ENCODE assay signal across 1 cellular context in the genomic region with DNA sequence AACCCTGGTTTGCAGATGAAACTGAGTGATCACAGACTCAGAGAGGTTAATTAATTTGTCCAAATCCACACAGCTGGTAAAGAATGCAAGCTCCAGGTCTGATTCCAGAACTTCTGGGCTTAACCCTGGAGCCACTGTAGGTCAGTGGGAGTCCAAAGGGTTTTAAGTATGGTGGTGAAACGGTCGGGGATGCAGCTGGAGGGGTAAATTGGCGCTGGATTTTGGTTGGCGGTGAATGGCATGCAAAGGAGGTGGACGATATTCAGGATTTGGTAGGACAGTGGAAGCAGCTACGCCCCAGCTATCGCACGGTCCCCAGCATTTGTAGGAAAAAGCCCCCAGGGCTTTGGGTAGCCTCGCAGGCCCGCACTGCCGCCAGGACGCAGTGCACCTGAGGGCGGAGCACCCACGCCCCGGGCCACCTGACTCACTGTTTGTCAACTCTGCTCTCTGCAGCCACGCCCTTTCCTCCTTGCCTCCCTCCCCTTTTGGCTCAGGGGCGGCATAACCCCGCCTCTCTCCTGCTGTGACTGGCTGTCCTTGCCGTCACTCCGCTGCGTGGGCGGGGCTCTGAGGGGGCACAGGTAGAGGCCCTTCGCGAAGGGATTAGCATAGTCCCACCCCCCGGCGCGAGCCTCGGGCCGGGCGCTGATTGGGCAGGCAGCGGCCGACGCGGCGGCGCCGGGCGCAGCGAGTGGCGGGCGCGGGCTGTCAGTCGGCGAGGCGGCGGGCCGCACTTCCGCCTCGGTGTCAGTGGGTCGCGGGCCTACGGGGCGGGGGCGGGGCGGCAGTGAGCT.
TF ChIP-seq lines count a peak whose summit lies in the region.

A gene (plus strand): TSS at position 750 of the 797 bp plus-strand sequence. CDS start 17,664 bp downstream, outside the sequence.

TF ChIP-seq in HepG2, 621 proteins besides CTCF, POLR2A, EP300 and RAD21 (continued from another document and continues in another):
- TF ChIP-seq, protein P1, sequence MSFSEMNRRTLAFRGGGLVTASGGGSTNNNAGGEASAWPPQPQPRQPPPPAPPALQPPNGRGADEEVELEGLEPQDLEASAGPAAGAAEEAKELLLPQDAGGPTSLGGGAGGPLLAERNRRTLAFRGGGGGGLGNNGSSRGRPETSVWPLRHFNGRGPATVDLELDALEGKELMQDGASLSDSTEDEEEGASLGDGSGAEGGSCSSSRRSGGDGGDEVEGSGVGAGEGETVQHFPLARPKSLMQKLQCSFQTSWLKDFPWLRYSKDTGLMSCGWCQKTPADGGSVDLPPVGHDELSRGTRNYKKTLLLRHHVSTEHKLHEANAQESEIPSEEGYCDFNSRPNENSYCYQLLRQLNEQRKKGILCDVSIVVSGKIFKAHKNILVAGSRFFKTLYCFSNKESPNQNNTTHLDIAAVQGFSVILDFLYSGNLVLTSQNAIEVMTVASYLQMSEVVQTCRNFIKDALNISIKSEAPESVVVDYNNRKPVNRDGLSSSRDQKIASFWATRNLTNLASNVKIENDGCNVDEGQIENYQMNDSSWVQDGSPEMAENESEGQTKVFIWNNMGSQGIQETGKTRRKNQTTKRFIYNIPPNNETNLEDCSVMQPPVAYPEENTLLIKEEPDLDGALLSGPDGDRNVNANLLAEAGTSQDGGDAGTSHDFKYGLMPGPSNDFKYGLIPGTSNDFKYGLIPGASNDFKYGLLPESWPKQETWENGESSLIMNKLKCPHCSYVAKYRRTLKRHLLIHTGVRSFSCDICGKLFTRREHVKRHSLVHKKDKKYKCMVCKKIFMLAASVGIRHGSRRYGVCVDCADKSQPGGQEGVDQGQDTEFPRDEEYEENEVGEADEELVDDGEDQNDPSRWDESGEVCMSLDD (CRISPR knock-in tag; IDR thresholded peaks at IDR 0.05; ENCODE audit: borderline replicate concordance), result 0 out of 2 replicates have a peak, but pooled peaks have one; percentile 61
- TF ChIP-seq, protein P2, sequence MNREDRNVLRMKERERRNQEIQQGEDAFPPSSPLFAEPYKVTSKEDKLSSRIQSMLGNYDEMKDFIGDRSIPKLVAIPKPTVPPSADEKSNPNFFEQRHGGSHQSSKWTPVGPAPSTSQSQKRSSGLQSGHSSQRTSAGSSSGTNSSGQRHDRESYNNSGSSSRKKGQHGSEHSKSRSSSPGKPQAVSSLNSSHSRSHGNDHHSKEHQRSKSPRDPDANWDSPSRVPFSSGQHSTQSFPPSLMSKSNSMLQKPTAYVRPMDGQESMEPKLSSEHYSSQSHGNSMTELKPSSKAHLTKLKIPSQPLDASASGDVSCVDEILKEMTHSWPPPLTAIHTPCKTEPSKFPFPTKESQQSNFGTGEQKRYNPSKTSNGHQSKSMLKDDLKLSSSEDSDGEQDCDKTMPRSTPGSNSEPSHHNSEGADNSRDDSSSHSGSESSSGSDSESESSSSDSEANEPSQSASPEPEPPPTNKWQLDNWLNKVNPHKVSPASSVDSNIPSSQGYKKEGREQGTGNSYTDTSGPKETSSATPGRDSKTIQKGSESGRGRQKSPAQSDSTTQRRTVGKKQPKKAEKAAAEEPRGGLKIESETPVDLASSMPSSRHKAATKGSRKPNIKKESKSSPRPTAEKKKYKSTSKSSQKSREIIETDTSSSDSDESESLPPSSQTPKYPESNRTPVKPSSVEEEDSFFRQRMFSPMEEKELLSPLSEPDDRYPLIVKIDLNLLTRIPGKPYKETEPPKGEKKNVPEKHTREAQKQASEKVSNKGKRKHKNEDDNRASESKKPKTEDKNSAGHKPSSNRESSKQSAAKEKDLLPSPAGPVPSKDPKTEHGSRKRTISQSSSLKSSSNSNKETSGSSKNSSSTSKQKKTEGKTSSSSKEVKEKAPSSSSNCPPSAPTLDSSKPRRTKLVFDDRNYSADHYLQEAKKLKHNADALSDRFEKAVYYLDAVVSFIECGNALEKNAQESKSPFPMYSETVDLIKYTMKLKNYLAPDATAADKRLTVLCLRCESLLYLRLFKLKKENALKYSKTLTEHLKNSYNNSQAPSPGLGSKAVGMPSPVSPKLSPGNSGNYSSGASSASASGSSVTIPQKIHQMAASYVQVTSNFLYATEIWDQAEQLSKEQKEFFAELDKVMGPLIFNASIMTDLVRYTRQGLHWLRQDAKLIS (CRISPR knock-in tag; IDR thresholded peaks at IDR 0.05), result no peak
- TF ChIP-seq NR2F1 (CRISPR knock-in tag; IDR thresholded peaks at IDR 0.05), result no peak
- TF ChIP-seq ARID2 (CRISPR knock-in tag; IDR thresholded peaks at IDR 0.05; ENCODE audit: borderline replicate concordance), result no peak
- TF ChIP-seq, protein P3, sequence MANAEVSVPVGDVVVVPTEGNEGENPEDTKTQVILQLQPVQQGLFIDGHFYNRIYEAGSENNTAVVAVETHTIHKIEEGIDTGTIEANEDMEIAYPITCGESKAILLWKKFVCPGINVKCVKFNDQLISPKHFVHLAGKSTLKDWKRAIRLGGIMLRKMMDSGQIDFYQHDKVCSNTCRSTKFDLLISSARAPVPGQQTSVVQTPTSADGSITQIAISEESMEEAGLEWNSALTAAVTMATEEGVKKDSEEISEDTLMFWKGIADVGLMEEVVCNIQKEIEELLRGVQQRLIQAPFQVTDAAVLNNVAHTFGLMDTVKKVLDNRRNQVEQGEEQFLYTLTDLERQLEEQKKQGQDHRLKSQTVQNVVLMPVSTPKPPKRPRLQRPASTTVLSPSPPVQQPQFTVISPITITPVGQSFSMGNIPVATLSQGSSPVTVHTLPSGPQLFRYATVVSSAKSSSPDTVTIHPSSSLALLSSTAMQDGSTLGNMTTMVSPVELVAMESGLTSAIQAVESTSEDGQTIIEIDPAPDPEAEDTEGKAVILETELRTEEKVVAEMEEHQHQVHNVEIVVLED (CRISPR knock-in tag; IDR thresholded peaks at IDR 0.05; ENCODE audit: borderline replicate concordance), result 0 out of 2 replicates have a peak, but pooled peaks have one; percentile 29
- no peak for TF ChIP-seq MED13 (CRISPR knock-in tag; IDR thresholded peaks at IDR 0.05)
- TF ChIP-seq ZSCAN31 (CRISPR knock-in tag; IDR thresholded peaks at IDR 0.05; ENCODE audit: low read depth), result peak; percentile 51; the same call in 1 of the 2 replicates
- no peak for TF ChIP-seq ISX (CRISPR knock-in tag; conservative IDR thresholded peaks at IDR 0.05)
- TF ChIP-seq, protein P4, sequence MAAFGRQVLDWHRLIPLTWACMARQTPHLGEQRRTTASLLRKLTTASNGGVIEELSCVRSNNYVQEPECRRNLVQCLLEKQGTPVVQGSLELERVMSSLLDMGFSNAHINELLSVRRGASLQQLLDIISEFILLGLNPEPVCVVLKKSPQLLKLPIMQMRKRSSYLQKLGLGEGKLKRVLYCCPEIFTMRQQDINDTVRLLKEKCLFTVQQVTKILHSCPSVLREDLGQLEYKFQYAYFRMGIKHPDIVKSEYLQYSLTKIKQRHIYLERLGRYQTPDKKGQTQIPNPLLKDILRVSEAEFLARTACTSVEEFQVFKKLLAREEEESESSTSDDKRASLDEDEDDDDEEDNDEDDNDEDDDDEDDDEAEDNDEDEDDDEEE (CRISPR knock-in tag; IDR thresholded peaks at IDR 0.05), result no peak
- TF ChIP-seq ZNF558 (CRISPR knock-in tag; IDR thresholded peaks at IDR 0.05; ENCODE audit: borderline replicate concordance), result no peak
- no peak for TF ChIP-seq TOPORS (CRISPR knock-in tag; IDR thresholded peaks at IDR 0.05)
- TF ChIP-seq KDM2A (CRISPR knock-in tag; IDR thresholded peaks at IDR 0.05; ENCODE audit: borderline replicate concordance, low read depth), result peak; percentile 46; the same call in 1 of the 2 replicates
- TF ChIP-seq ZNF235 (CRISPR knock-in tag; IDR thresholded peaks at IDR 0.05; ENCODE audit: borderline replicate concordance), result no peak
- TF ChIP-seq ZFP1 (CRISPR knock-in tag; IDR thresholded peaks at IDR 0.05), result no peak
- no peak for TF ChIP-seq ZFP36L2 (CRISPR knock-in tag; IDR thresholded peaks at IDR 0.05)
- no peak for TF ChIP-seq BORCS8-MEF2B (CRISPR knock-in tag; IDR thresholded peaks at IDR 0.05)
- TF ChIP-seq, protein P5, sequence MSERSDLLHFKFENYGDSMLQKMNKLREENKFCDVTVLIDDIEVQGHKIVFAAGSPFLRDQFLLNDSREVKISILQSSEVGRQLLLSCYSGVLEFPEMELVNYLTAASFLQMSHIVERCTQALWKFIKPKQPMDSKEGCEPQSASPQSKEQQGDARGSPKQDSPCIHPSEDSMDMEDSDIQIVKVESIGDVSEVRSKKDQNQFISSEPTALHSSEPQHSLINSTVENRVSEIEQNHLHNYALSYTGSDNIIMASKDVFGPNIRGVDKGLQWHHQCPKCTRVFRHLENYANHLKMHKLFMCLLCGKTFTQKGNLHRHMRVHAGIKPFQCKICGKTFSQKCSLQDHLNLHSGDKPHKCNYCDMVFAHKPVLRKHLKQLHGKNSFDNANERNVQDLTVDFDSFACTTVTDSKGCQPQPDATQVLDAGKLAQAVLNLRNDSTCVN (CRISPR knock-in tag; IDR thresholded peaks at IDR 0.05; ENCODE audit: borderline replicate concordance), result 0 out of 2 replicates have a peak, but pooled peaks have one; percentile 50
- TF ChIP-seq, protein P6, sequence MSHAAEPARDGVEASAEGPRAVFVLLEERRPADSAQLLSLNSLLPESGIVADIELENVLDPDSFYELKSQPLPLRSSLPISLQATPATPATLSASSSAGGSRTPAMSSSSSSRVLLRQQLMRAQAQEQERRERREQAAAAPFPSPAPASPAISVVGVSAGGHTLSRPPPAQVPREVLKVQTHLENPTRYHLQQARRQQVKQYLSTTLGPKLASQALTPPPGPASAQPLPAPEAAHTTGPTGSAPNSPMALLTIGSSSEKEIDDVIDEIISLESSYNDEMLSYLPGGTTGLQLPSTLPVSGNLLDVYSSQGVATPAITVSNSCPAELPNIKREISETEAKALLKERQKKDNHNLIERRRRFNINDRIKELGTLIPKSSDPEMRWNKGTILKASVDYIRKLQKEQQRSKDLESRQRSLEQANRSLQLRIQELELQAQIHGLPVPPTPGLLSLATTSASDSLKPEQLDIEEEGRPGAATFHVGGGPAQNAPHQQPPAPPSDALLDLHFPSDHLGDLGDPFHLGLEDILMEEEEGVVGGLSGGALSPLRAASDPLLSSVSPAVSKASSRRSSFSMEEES (CRISPR knock-in tag; IDR thresholded peaks at IDR 0.05), result peak; percentile 91
- TF ChIP-seq HNRNPK (IDR thresholded peaks at IDR 0.05; ENCODE audit: low read depth, low read length, poor library complexity, severe bottlenecking), result no peak
- peak; percentile 75; the same call in 1 of the 2 replicates for TF ChIP-seq ZNF451 (CRISPR knock-in tag; IDR thresholded peaks at IDR 0.05)
- TF ChIP-seq ZNF850 (CRISPR knock-in tag; conservative IDR thresholded peaks at IDR 0.05), result no peak
- peak; percentile 48; the same call in 1 of the 2 replicates for TF ChIP-seq ZNF44 (CRISPR knock-in tag; IDR thresholded peaks at IDR 0.05)
- TF ChIP-seq, protein P7, sequence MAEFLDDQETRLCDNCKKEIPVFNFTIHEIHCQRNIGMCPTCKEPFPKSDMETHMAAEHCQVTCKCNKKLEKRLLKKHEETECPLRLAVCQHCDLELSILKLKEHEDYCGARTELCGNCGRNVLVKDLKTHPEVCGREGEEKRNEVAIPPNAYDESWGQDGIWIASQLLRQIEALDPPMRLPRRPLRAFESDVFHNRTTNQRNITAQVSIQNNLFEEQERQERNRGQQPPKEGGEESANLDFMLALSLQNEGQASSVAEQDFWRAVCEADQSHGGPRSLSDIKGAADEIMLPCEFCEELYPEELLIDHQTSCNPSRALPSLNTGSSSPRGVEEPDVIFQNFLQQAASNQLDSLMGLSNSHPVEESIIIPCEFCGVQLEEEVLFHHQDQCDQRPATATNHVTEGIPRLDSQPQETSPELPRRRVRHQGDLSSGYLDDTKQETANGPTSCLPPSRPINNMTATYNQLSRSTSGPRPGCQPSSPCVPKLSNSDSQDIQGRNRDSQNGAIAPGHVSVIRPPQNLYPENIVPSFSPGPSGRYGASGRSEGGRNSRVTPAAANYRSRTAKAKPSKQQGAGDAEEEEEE (CRISPR knock-in tag; IDR thresholded peaks at IDR 0.05; ENCODE audit: borderline replicate concordance), result no peak
- no peak; the same call in 1 of the 2 replicates for TF ChIP-seq KMT2B (CRISPR knock-in tag; IDR thresholded peaks at IDR 0.05)
- TF ChIP-seq CBX2 (IDR thresholded peaks at IDR 0.05; ENCODE audit: low read depth, low read length), result no peak
- no peak for TF ChIP-seq CBX2 (CRISPR knock-in tag; IDR thresholded peaks at IDR 0.05; ENCODE audit: low read depth)
- TF ChIP-seq FOXC1 (CRISPR knock-in tag; IDR thresholded peaks at IDR 0.05; ENCODE audit: borderline replicate concordance), result peak; percentile 86
- no peak for TF ChIP-seq ZSCAN22 (CRISPR knock-in tag; IDR thresholded peaks at IDR 0.05)
- TF ChIP-seq KDM5B (CRISPR knock-in tag; IDR thresholded peaks at IDR 0.05; ENCODE audit: borderline replicate concordance), result 0 out of 2 replicates have a peak, but pooled peaks have one; percentile 8
- TF ChIP-seq, protein P8, sequence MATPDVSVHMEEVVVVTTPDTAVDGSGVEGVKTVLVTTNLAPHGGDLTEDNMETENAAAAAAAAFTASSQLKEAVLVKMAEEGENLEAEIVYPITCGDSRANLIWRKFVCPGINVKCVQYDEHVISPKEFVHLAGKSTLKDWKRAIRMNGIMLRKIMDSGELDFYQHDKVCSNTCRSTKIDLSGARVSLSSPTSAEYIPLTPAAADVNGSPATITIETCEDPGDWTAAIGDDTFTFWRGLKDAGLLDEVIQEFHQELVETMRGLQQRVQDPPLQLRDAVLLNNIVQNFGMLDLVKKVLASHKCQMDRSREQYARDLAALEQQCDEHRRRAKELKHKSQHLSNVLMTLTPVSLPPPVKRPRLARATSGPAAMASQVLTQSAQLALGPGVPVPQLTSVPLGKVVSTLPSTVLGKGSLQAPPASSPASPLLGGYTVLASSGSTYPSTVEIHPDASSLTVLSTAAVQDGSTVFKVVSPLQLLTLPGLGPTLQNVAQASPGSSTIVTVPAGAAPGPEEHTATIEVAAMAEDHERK (CRISPR knock-in tag; IDR thresholded peaks at IDR 0.05; ENCODE audit: low read depth), result no peak
- no peak for TF ChIP-seq NR3C1 (CRISPR knock-in tag; IDR thresholded peaks at IDR 0.05)
- TF ChIP-seq RFXANK (CRISPR knock-in tag; IDR thresholded peaks at IDR 0.05), result no peak
- peak; percentile 44; the same call in 1 of the 2 replicates for TF ChIP-seq RXRB (CRISPR knock-in tag; IDR thresholded peaks at IDR 0.05; ENCODE audit: borderline replicate concordance)
- 0 out of 2 replicates have a peak, but pooled peaks have one; percentile 35 for TF ChIP-seq ZNF136 (CRISPR knock-in tag; IDR thresholded peaks at IDR 0.05; ENCODE audit: low read depth)
- TF ChIP-seq, protein P9, sequence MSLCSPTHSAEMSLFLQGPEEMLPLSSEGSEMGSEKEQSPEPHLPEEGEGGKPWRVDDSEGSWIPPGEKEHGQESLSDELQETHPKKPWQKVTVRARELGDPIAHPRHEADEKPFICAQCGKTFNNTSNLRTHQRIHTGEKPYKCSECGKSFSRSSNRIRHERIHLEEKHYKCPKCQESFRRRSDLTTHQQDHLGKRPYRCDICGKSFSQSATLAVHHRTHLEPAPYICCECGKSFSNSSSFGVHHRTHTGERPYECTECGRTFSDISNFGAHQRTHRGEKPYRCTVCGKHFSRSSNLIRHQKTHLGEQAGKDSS (CRISPR knock-in tag; IDR thresholded peaks at IDR 0.05; ENCODE audit: borderline replicate concordance, low read depth), result 0 out of 2 replicates have a peak, but pooled peaks have one; percentile 28
- TF ChIP-seq CREB1 (IDR thresholded peaks at IDR 0.05), result peak; percentile 95
- TF ChIP-seq CREB1 (CRISPR knock-in tag; IDR thresholded peaks at IDR 0.05), result no peak
- peak; percentile 58; the same call in 1 of the 2 replicates for TF ChIP-seq ATF7-NPFF (CRISPR knock-in tag; IDR thresholded peaks at IDR 0.05; ENCODE audit: low read depth)
